In the genomic region with DNA sequence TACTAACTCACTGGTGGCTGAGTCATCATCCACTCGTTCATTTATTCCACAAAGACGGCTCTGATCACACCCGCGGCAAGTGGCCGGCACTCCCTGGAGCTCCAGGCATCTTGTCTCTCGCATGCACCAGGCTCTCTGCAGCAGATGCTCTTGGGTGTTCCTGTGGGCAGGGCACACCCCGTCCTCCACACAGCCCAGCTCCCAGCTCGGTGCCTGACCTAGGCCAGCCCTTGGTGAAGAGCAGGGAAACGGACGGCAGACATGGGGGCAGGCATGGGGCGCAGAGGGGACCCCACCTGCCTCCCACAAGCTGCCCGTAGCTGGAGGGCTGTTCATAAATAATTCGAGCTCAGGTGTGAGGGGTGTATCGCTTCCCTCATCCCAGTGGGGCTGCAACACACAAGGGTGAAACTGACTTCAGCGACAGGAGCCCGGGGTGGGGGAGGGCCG, we compare ENCODE assay signal across 15 cellular contexts. TPM values are rescaled to one million over a fixed set of nuclear protein-coding genes. Genes with fewer than 3 reads are reported as not detected.
DNase-seq lines count a peak whose midpoint lies in the region; ATAC-seq and TF ChIP-seq lines count a peak whose summit lies in the region.
"Had no signal": no experiment of that assay in that cellular context is flagged by ENCODE, and none has a peak within 500 bp of the region (broad histone marks: within the 10 kb centered on the region; RNA-seq: fewer than 3 reads in every experiment).

No MANE protein-coding gene starts in this region.

- peak; percentile 77 for DNase-seq in BJ (ENCODE audit: low read depth)
- DNase-seq in GM03348 (ENCODE audit: low spot score) = peak; percentile 34
- DNase-seq in SW480 (ENCODE audit: low spot score) = peak; percentile 96
- peak; percentile 69 for DNase-seq in mesenteric fat pad (ENCODE audit: low spot score)
- DNase-seq in activated CD4-positive, alpha-beta T cell treated with anti-CD3 and anti-CD28 coated beads, Interleukin-2, amount 50 U/mL, for 4 hours = no peak
- no peak for DNase-seq in activated CD4-positive, alpha-beta T cell treated with anti-CD3 and anti-CD28 coated beads, Interleukin-2, amount 10 ng/mL, durations not matched to agents 7 days and 5 days
- DNase-seq in dermis blood vessel endothelial cell = no peak
- DNase-seq: NCI-H524; SHP77 treated with DMSO at 0.1 percent for 48 hours; stimulated activated naive CD8-positive, alpha-beta T cell treated with anti-CD3 and anti-CD28 coated beads, Interleukin-15, amount 100 ng/mL, for 72 hours; WERI-Rb-1 had no signal

- no peak for ATAC-seq in GM19397 (IDR thresholded peaks at IDR 0.05; ENCODE audit: unreplicated experiment)
- ATAC-seq: activated T-helper 17 cell treated with anti-CD3 and anti-CD28 coated beads, Interleukin-2, amount 50 U/mL, for 72 hours; stimulated activated naive CD8-positive, alpha-beta T cell treated with anti-CD3 and anti-CD28 coated beads, Interleukin-15, amount 100 ng/mL, for 72 hours had no signal

- H3K27me3 Mint-ChIP-seq in activated CD4-positive, alpha-beta T cell treated with anti-CD3 and anti-CD28 coated beads, Interleukin-2, amount 10 ng/mL, durations not matched to agents 7 days and 5 days = no peaks in the 10 kb centered on the region

- H3K9me3 Mint-ChIP-seq in activated CD4-positive, alpha-beta T cell treated with anti-CD3 and anti-CD28 coated beads, Interleukin-2, amount 10 ng/mL, durations not matched to agents 7 days and 5 days = no peaks in the 10 kb centered on the region
- H3K9me3 Mint-ChIP-seq: activated T-helper 17 cell treated with anti-CD3 and anti-CD28 coated beads, Interleukin-2, amount 50 U/mL, for 72 hours; mesothelial cell of epicardium; stimulated activated naive CD8-positive, alpha-beta T cell treated with anti-CD3 and anti-CD28 coated beads, Interleukin-15, amount 100 ng/mL, for 72 hours had no signal

- H3K4me1 Mint-ChIP-seq in activated CD4-positive, alpha-beta T cell treated with anti-CD3 and anti-CD28 coated beads, Interleukin-2, amount 10 ng/mL, durations not matched to agents 7 days and 5 days = no peaks in the 10 kb centered on the region
- H3K4me1 Mint-ChIP-seq: activated T-helper 17 cell treated with anti-CD3 and anti-CD28 coated beads, Interleukin-2, amount 50 U/mL, for 72 hours; stimulated activated naive CD8-positive, alpha-beta T cell treated with anti-CD3 and anti-CD28 coated beads, Interleukin-15, amount 100 ng/mL, for 72 hours had no signal

- no peak overlapping the region for H3K4me3 Mint-ChIP-seq in activated CD4-positive, alpha-beta T cell treated with anti-CD3 and anti-CD28 coated beads, Interleukin-2, amount 10 ng/mL, durations not matched to agents 7 days and 5 days
- H3K4me3 Mint-ChIP-seq: activated T-helper 17 cell treated with anti-CD3 and anti-CD28 coated beads, Interleukin-2, amount 50 U/mL, for 72 hours; mesothelial cell of epicardium; stimulated activated naive CD8-positive, alpha-beta T cell treated with anti-CD3 and anti-CD28 coated beads, Interleukin-15, amount 100 ng/mL, for 72 hours had no signal

- H3K36me3 Mint-ChIP-seq in activated CD4-positive, alpha-beta T cell treated with anti-CD3 and anti-CD28 coated beads, Interleukin-2, amount 10 ng/mL, durations not matched to agents 7 days and 5 days (ENCODE audit: low read depth) = no peaks in the 10 kb centered on the region
- H3K36me3 Mint-ChIP-seq: mesothelial cell of epicardium had no signal

- CTCF ChIA-PET in BJ (lab: Yijun Ruan, JAX) = interaction anchor here (0.9 to 1.6 kb wide), 3 partner anchors 12 to 54 kb away, joined by 3 read pairs; no protein-coding TSS in a partner anchor
- CTCF ChIA-PET in activated CD4-positive, alpha-beta T cell treated with anti-CD3 and anti-CD28 coated beads, Interleukin-2, amount 10 ng/mL, durations not matched to agents 7 days and 5 days (lab: Charles Lee) = no interaction called here

- H3K4me3 ChIP-seq in BJ (ENCODE audit: low read depth, low read length) = no peak overlapping the region
- H3K4me3 ChIP-seq: cardiac muscle cell had no signal

- no peaks in the 10 kb centered on the region for H3K27me3 ChIP-seq in BJ (ENCODE audit: control insufficient read depth, insufficient read depth, low read length)

- POLR2A ChIA-PET in BJ (lab: Charles Lee) = interaction anchor here (0.5 kb wide), 1 partner anchor 196 kb away, joined by 11 read pairs; no protein-coding TSS in a partner anchor
- POLR2A ChIA-PET in activated CD4-positive, alpha-beta T cell treated with anti-CD3 and anti-CD28 coated beads, Interleukin-2, amount 10 ng/mL, durations not matched to agents 7 days and 5 days (lab: Charles Lee) = no interaction called here

- H3K27ac Mint-ChIP-seq in activated CD4-positive, alpha-beta T cell treated with anti-CD3 and anti-CD28 coated beads, Interleukin-2, amount 10 ng/mL, durations not matched to agents 7 days and 5 days = no peak overlapping the region
- H3K27ac Mint-ChIP-seq: activated T-helper 17 cell treated with anti-CD3 and anti-CD28 coated beads, Interleukin-2, amount 50 U/mL, for 72 hours; mesothelial cell of epicardium had no signal

- no peak for TF ChIP-seq CTCF in BJ (IDR thresholded peaks at IDR 0.05; ENCODE audit: insufficient read depth, low read depth, low read length)

- H3K36me3 ChIP-seq in BJ (ENCODE audit: control insufficient read depth, insufficient read depth, low read length) = no peaks in the 10 kb centered on the region
- H3K36me3 ChIP-seq: cardiac muscle cell, WERI-Rb-1 had no signal

RNA-seq across cellular contexts. Expression of gene INHBB, which starts 51.5 kb away (rescaled TPM):
- polyA plus RNA-seq in BJ (2011; rRNA removed) = 3.3 and 3.9 TPM in 2 replicates
- polyA minus RNA-seq in BJ (2011; rRNA and poly(A)+ RNA removed) = 2.9 and 5.1 TPM in 2 replicates
- total RNA-seq in mesenteric fat pad = 54.8 TPM
- not detected for total RNA-seq in activated CD4-positive, alpha-beta T cell treated with anti-CD3 and anti-CD28 coated beads, Interleukin-2, amount 10 ng/mL, durations not matched to agents 7 days and 5 days
- 8.5 and 11.8 TPM in 2 replicates for total RNA-seq in dermis blood vessel endothelial cell
- total RNA-seq: activated T-helper 17 cell treated with anti-CD3 and anti-CD28 coated beads, Interleukin-2, amount 50 U/mL, for 72 hours; cardiac muscle cell; mesothelial cell of epicardium had no signal
- polyA plus RNA-seq: cardiac muscle cell had no signal

Comparison
In these comparisons a context has a peak if more than half of its experiments do, and no peak if none do; other contexts are left out.
1. DNase-seq: peak in BJ (single experiment), GM03348 (single experiment), SW480 (single experiment) and mesenteric fat pad (single experiment); none in activated CD4-positive, alpha-beta T cell treated with anti-CD3 and anti-CD28 coated beads, Interleukin-2, amount 50 U/mL, for 4 hours (0 of 2), activated CD4-positive, alpha-beta T cell treated with anti-CD3 and anti-CD28 coated beads, Interleukin-2, amount 10 ng/mL, durations not matched to agents 7 days and 5 days (single experiment) and dermis blood vessel endothelial cell (single experiment).